Comparison of ENCODE assay signal across 8 cellular contexts in the genomic region with DNA sequence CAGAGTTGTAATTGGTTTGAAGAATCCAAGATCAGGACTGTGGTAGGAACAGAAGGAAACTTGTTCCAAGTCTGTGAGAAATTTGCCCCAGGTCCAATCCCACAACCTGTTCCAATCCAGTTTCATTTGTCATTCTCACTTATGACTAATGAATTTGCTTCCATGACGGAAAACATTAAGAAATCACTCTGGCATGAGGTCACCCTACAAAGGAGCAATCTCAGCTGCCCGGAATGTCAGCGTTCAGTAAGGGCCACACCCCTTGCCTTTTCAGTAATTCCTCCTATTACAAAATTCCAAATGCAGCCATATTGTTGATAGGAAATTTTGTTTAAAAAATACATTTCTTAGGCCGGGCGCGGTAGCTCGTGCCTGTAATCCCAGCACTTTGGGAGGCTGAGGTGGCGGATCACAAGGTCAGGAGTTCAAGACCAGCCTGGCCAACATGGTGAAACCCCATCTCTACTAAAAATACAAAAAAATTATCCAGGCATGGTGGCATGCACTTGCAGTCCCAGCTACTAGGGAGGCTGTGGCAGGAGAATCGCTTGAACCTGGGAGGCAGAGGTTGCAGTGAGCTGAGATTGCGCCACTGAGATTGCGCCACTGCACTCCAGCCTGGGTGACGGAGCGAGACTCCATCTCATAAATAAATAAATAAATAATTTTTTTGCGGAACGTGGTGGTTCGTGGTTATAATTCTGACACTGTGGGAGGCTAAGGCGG. TPM values are rescaled to one million over a fixed set of nuclear protein-coding genes. Genes with fewer than 3 reads are reported as not detected.
A peak's percentile ranks its signal among the peaks of the same experiment; 100 is the strongest.
DNase-seq lines count a peak whose midpoint lies in the region; ATAC-seq, FAIRE-seq and TF ChIP-seq lines count a peak whose summit lies in the region.
"Not testable (repeated sequence)": the region's sequence is repeated elsewhere in the genome, so short reads cannot be mapped to it uniquely, and the experiment has no call there.

No MANE protein-coding gene starts in this region.

- not testable (repeated sequence) for H3K27me3 ChIP-seq in RWPE2 (ENCODE audit: insufficient read depth, poor library complexity, severe bottlenecking)

- H3K9me3 ChIP-seq in RWPE2 (ENCODE audit: severe bottlenecking) = not testable (repeated sequence)

- in situ Hi-C loops in T47D (cut with HindIII; ENCODE audit: low pct_unique_long_range_greater_than_20kb, low sequenced_read_pairs) = not testable (repeated sequence)

- H3K27ac ChIP-seq in RWPE2 (ENCODE audit: poor library complexity, severe bottlenecking) = peak overlapping the region; percentile 85

- H3K36me3 Mint-ChIP-seq in Calu3 (ENCODE audit: insufficient read depth, unreplicated experiment) = peaks cover 17% of the 10 kb centered on the region
- not testable (repeated sequence) for H3K36me3 Mint-ChIP-seq in progenitor cell of endocrine pancreas (ENCODE audit: insufficient read depth)

- CTCF ChIA-PET in Calu3 (lab: Charles Lee) = interaction anchor here (0.6 to 1.0 kb wide), 4 partner anchors 15 to 72 kb away, joined by 3 to 6 read pairs (median 4); no protein-coding TSS in a partner anchor

- ATAC-seq in RWPE2 (ENCODE audit: low read depth) = peak; percentile 82

- H3K9me3 Mint-ChIP-seq in Calu3 (ENCODE audit: low read depth, unreplicated experiment); progenitor cell of endocrine pancreas (ENCODE audit: low read depth): not testable (repeated sequence)

- peak; percentile 77 for FAIRE-seq in HTR-8/SVneo (lab: Jason Lieb, UNC)

- not testable (repeated sequence) for H3K27me3 Mint-ChIP-seq in Calu3 (ENCODE audit: unreplicated experiment); progenitor cell of endocrine pancreas

- intact Hi-C loops in Calu3 (cut with micrococcal nuclease; ENCODE audit: unreplicated experiment) = loop anchor here (5.0 kb wide), 1 partner anchor 42 kb away; a partner anchor contains a TSS

- not testable (repeated sequence) for H3K4me1 Mint-ChIP-seq in Calu3 (ENCODE audit: low read depth, unreplicated experiment); progenitor cell of endocrine pancreas (ENCODE audit: low read depth)

- not testable (repeated sequence) for TF ChIP-seq CTCF in Calu3 (IDR thresholded peaks at IDR 0.05; ENCODE audit: unreplicated experiment); RWPE2 (IDR thresholded peaks at IDR 0.05; ENCODE audit: poor library complexity, severe bottlenecking); fibroblast of the aortic adventitia (IDR thresholded peaks at IDR 0.05; ENCODE audit: insufficient read depth, low read length); progenitor cell of endocrine pancreas (IDR thresholded peaks at IDR 0.05; ENCODE audit: unreplicated experiment)

- H3K4me1 ChIP-seq in RWPE2 (ENCODE audit: insufficient read depth, poor library complexity, severe bottlenecking) = peaks cover 28% of the 10 kb centered on the region

- BruUV-seq in Calu3 (replicated peaks; lab: Mats Ljungman, UMichigan) = not testable (repeated sequence)

- peak overlapping the region; percentile 94 for H3K27ac Mint-ChIP-seq in Calu3 (ENCODE audit: unreplicated experiment)
- H3K27ac Mint-ChIP-seq in progenitor cell of endocrine pancreas = peak overlapping the region; percentile 65

- H3K36me3 ChIP-seq in RWPE2 (ENCODE audit: low read depth) = not testable (repeated sequence)

- DNase-seq in Calu3 (peak; percentile 77), HTR-8/SVneo (ENCODE audit: insufficient read length, low spot score) (peak; percentile 92), RWPE2 (ENCODE audit: low spot score) (peak; percentile 77), T47D (ENCODE audit: low read depth in 1 of 2, low spot score in 1 of 2) (peak; percentile 12 to 86), fibroblast of the aortic adventitia (ENCODE audit: low read depth) (peak; percentile 99), left kidney (ENCODE audit: low read depth, low spot score) (peak; percentile 30), ureter (ENCODE audit: low spot score) (peak; percentile 17)
- not testable (repeated sequence) for DNase-seq in progenitor cell of endocrine pancreas (ENCODE audit: low spot score, unreplicated experiment)

- not testable (repeated sequence) for H3K4me3 ChIP-seq in RWPE2 (ENCODE audit: severe bottlenecking); fibroblast of the aortic adventitia (ENCODE audit: low read depth, low read length)

- peak overlapping the region; percentile 32 for H3K4me3 Mint-ChIP-seq in Calu3 (ENCODE audit: low read depth, unreplicated experiment)
- H3K4me3 Mint-ChIP-seq in progenitor cell of endocrine pancreas (ENCODE audit: low read depth) = not testable (repeated sequence)

RNA-seq across cellular contexts. Expression of a gene that starts 36.3 kb away (rescaled TPM):
- total RNA-seq in Calu3 (2022) (46.6 and 46.8 TPM in 2 replicates), fibroblast of the aortic adventitia (ENCODE audit: low replicate concordance) (15.9 and 23.1 TPM in 2 replicates), progenitor cell of endocrine pancreas (33.4 and 34.9 TPM in 2 replicates), ureter (32.2 TPM)

RNA-seq across cellular contexts. Expression of a gene that starts 42.0 kb away (rescaled TPM):
- total RNA-seq in Calu3 (2022) (95.3 and 109 TPM in 2 replicates), fibroblast of the aortic adventitia (ENCODE audit: low replicate concordance) (80.3 and 121 TPM in 2 replicates), progenitor cell of endocrine pancreas (78.6 and 81.8 TPM in 2 replicates), ureter (110 TPM)
